Comparison of ENCODE assay signal across 1 cellular context in genomic region chr7:137337902-137338301, GRCh38.
TF ChIP-seq lines count a peak whose summit lies in the region.

No MANE protein-coding gene starts in this region.

TF ChIP-seq in GM23338, 12 proteins besides CTCF, POLR2A, EP300 and RAD21 (continued from another document):
- TF ChIP-seq REST (IDR thresholded peaks at IDR 0.05; ENCODE audit: unreplicated experiment): no peak
- TF ChIP-seq EZH2phosphoT487 (IDR thresholded peaks at IDR 0.05; ENCODE audit: unreplicated experiment): no peak
- no peak for TF ChIP-seq ZNF114 (CRISPR knock-in tag; IDR thresholded peaks at IDR 0.05)
TF ChIP-seq in GM23338: peak in this region for 0.
